ENCODE assay signal across 20 cellular contexts in genomic region chr1:153606194-153606593, GRCh38. TPM values are rescaled to one million over a fixed set of nuclear protein-coding genes. Genes with fewer than 3 reads are reported as not detected.
"Had no signal": no experiment of that assay in that cellular context is flagged by ENCODE, and none has a peak within 500 bp of the region (broad histone marks: within the 10 kb centered on the region; RNA-seq: fewer than 3 reads in every experiment).

No MANE protein-coding gene starts in this region.

- H3K36me3 Mint-ChIP-seq: naive thymus-derived CD4-positive, alpha-beta T cell had no signal

- DNase-seq: effector memory CD4-positive, alpha-beta T cell; foreskin melanocyte; head of caudate nucleus; kidney; left colon; naive thymus-derived CD4-positive, alpha-beta T cell; psoas muscle; retina; right lobe of liver; stimulated activated CD4-positive, alpha-beta T cell treated with anti-CD3 and anti-CD28 coated beads, Interleukin-2, amount 100 ng/mL, for 24 hours; stimulated activated naive CD4-positive, alpha-beta T cell treated with Interleukin-2 at 50 U/mL for 16 hours; tibial artery; upper lobe of left lung; uterus had no signal

- H3K4me3 ChIP-seq: hepatocyte, psoas muscle, right lobe of liver, tibial artery, upper lobe of left lung, uterus had no signal

- H3K27me3 ChIP-seq: hepatocyte, right lobe of liver, tibial artery, upper lobe of left lung, uterus had no signal

- H3K9me3 Mint-ChIP-seq: naive thymus-derived CD4-positive, alpha-beta T cell had no signal

- H3K4me3 Mint-ChIP-seq: naive thymus-derived CD4-positive, alpha-beta T cell had no signal

- H3K36me3 ChIP-seq: neutrophil, uterus had no signal

- ATAC-seq: left colon; naive thymus-derived CD4-positive, alpha-beta T cell; psoas muscle; right lobe of liver had no signal

- H3K27ac Mint-ChIP-seq: naive thymus-derived CD4-positive, alpha-beta T cell had no signal

- H3K9me3 ChIP-seq: neutrophil, psoas muscle, right lobe of liver, tibial artery, upper lobe of left lung, uterus had no signal

RNA-seq across cellular contexts. Expression of gene S100A16, which starts 6.7 kb away (rescaled TPM):
- total RNA-seq: mononuclear cell; naive thymus-derived CD4-positive, alpha-beta T cell had no signal

RNA-seq across cellular contexts. Expression of gene S100A14, which starts 9.9 kb away (rescaled TPM):
- total RNA-seq: mononuclear cell; naive thymus-derived CD4-positive, alpha-beta T cell; skeletal muscle tissue had no signal

RNA-seq across cellular contexts. Expression of gene S100A1, which starts 22.0 kb away (rescaled TPM):
- total RNA-seq: lung microvascular endothelial cell; mononuclear cell; naive thymus-derived CD4-positive, alpha-beta T cell; osteoblast had no signal
